7 cellular contexts compared by ENCODE assay signal in the genomic region with DNA sequence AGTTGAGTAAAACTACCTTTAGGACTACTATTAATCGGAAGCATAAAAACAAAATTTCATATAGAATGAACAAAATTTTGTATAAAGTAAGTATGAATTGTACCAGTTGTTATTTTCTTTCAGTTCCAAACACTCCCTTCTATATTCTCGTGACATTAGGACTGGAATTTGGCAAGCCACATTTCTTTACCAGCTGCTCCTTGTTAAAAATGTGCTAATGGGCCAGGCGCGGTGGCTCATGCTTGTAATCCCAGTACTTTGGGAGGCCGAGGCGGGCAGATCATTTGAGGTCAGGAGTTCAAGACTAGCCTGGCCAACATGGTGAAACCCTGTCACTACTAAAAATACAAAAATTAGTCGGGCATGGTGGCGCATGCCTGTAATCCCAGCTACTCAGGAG. TPM values are rescaled to one million over a fixed set of nuclear protein-coding genes. Genes with fewer than 3 reads are reported as not detected.
DNase-seq lines count a peak whose midpoint lies in the region; ATAC-seq and TF ChIP-seq lines count a peak whose summit lies in the region.
"Not testable (repeated sequence)": the region's sequence is repeated elsewhere in the genome, so short reads cannot be mapped to it uniquely, and the experiment has no call there.

No MANE protein-coding gene starts in this region.

- not testable (repeated sequence) for TF ChIP-seq CTCF in BJ (IDR thresholded peaks at IDR 0.05; ENCODE audit: insufficient read depth, low read depth, low read length); fibroblast of pulmonary artery (IDR thresholded peaks at IDR 0.05; ENCODE audit: low read length, missing control alignments); gastrocnemius medialis (IDR thresholded peaks at IDR 0.05 in 4 of 5, conservative IDR thresholded peaks at IDR 0.05 in 1 of 5)

- POLR2A ChIA-PET in BJ (lab: Charles Lee): not testable (repeated sequence)

- not testable (repeated sequence) for TF ChIP-seq POLR2A in gastrocnemius medialis (IDR thresholded peaks at IDR 0.05)

- not testable (repeated sequence) for H3K4me1 ChIP-seq in gastrocnemius medialis

- in situ Hi-C loops in gastrocnemius medialis (cut with MboI; ENCODE audit: low sequenced_read_pairs in 4 of 4): not testable (repeated sequence)

- H3K27ac ChIP-seq in gastrocnemius medialis: peak overlapping the region in 3 of 4 donors; percentile 44 to 54 (median 51)

- H3K36me3 ChIP-seq in BJ (ENCODE audit: control insufficient read depth, insufficient read depth, low read length): not testable (repeated sequence)
- H3K36me3 ChIP-seq in MG63 (peaks cover 24% of the 10 kb centered on the region), gastrocnemius medialis (peaks cover 4 to 44% of the 10 kb centered on the region in 2 donors)

- H3K27me3 ChIP-seq in BJ (ENCODE audit: control insufficient read depth, insufficient read depth, low read length); MG63; gastrocnemius medialis: not testable (repeated sequence)

- H3K4me3 ChIP-seq in BJ (ENCODE audit: low read depth, low read length); MG63; fibroblast of pulmonary artery (replicated peaks; ENCODE audit: low read depth, low read length); gastrocnemius medialis: not testable (repeated sequence)

- ATAC-seq in Right ventricle myocardium superior (ENCODE audit: poor library complexity): peak; percentile 14
- ATAC-seq in gastrocnemius medialis: peak in 1 of 2 donors; percentile 35

- intact Hi-C loops in Right ventricle myocardium superior (cut with DNase I); gastrocnemius medialis (cut with DNase I; ENCODE audit: low total_unique reads): not testable (repeated sequence)

- CTCF ChIA-PET in BJ (lab: Yijun Ruan, JAX): interaction anchor here (1.0 kb wide), 1 partner anchor 8 kb away, joined by 3 read pairs; no protein-coding TSS in a partner anchor

- not testable (repeated sequence) for H3K9me3 ChIP-seq in MG63, gastrocnemius medialis

- DNase-seq in BJ (ENCODE audit: low read depth) (peak; percentile 17), GM04504 (ENCODE audit: low read depth) (peak; percentile 39), MG63 (peak; percentile 10), dedifferentiated amniotic fluid mesenchymal stem cell (ENCODE audit: extremely low spot score) (peak; percentile 28), fibroblast of pulmonary artery (ENCODE audit: low read depth) (peak; percentile 28)
- DNase-seq in Right ventricle myocardium superior, gastrocnemius medialis: not testable (repeated sequence)

RNA-seq across cellular contexts. Expression of gene MDH1, which starts 20.1 kb away (rescaled TPM):
- 166 and 233 TPM in 2 replicates for polyA plus RNA-seq in BJ (2011; rRNA removed)
- polyA minus RNA-seq in BJ (2011; rRNA and poly(A)+ RNA removed): 38.5 and 43.2 TPM in 2 replicates
- total RNA-seq in MG63 (2014; rRNA removed; shearing (Covaris generic); ENCODE audit: low replicate concordance): 221 and 367 TPM in 2 replicates
- total RNA-seq in Right ventricle myocardium superior: 1,328 TPM
- 100 to 1,000 TPM; 133 to 241 (median 194) TPM for total RNA-seq in gastrocnemius medialis

RNA-seq across cellular contexts. Expression of gene WDPCP, which starts 20.6 kb away (rescaled TPM):
- polyA plus RNA-seq in BJ (2011; rRNA removed): 4.2 and 4.4 TPM in 2 replicates
- 8.2 and 11.7 TPM in 2 replicates for polyA minus RNA-seq in BJ (2011; rRNA and poly(A)+ RNA removed)
- total RNA-seq in MG63 (2014; rRNA removed; shearing (Covaris generic); ENCODE audit: low replicate concordance): 7.8 and 11.0 TPM in 2 replicates
- total RNA-seq in Right ventricle myocardium superior: 12.8 TPM
- total RNA-seq in gastrocnemius medialis: 10 to 100 TPM in 2 of 4 donors, 1 to 10 TPM in 2; 7.2 to 47.3 (median 13.0) TPM
